8 cellular contexts compared by ENCODE assay signal in the genomic region with DNA sequence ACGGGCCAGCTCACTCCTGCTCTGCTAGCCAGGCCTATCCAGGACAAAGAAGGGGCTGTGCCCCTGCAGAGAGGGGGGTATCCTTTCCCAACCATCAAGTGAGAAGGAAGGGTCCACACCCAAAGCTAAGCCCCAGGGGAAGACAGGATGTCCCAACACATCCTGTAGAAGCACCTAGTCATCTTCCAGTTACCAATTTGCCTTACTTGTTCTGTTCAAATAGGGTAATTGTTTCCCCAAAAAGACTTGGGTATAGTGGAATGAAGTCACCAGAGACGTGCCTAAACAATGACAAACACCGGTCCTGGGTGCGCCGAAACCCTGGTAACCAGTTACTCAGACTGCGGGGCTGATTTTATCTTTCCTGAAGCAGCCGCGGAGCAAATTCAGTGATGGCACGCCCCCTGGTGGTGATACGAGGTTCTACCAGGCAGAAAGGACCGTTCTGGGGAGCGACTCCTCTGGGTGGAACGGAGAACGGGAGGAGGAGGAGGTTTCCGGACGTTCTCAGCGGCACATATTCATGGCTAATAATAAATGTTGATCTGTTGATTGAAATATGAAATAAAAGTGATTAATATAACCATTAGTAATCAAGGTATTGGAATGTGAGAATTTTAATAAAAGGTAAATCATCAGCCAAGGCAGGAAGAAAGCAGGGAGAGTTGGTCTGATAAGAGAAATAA. TPM values are rescaled to one million over a fixed set of nuclear protein-coding genes. Genes with fewer than 3 reads are reported as not detected.
DNase-seq lines count a peak whose midpoint lies in the region; ATAC-seq, FAIRE-seq and TF ChIP-seq lines count a peak whose summit lies in the region.

No MANE protein-coding gene starts in this region.

- peak; percentile 94 for FAIRE-seq in GM12891 (lab: Jason Lieb, UNC)

- H3K27me3 ChIP-seq in heart right ventricle (no peaks in the 10 kb centered on the region), uterus (no peaks in the 10 kb centered on the region)

- H3K9me3 ChIP-seq in heart right ventricle = no peaks in the 10 kb centered on the region
- H3K9me3 ChIP-seq in uterus = no peaks in the 10 kb centered on the region

- peak; percentile 94 to 99 (median 99) for TF ChIP-seq CTCF in heart right ventricle (IDR thresholded peaks at IDR 0.05)
- TF ChIP-seq CTCF in uterus (IDR thresholded peaks at IDR 0.05) = peak; percentile 95 to 97 (median 96)

- intact Hi-C loops in heart right ventricle (cut with DNase I) (loop anchor here in 5 of 10 donors (1.0 to 10.0 kb wide), 5 partner anchors 314 to 568 kb away; partner anchors contain the start of gene FBXO11 (in 1 of the 5)), uterus (cut with DNase I; ENCODE audit: low total_unique reads) (loop anchor here (5.0 kb wide), 1 partner anchor 313 kb away; no protein-coding TSS in a partner anchor)

- 4 to 5% methylated on average over 17 of the region's 17 CpGs for whole genome bisulfite sequencing in heart right ventricle, 2 donors

- H3K27ac ChIP-seq in heart right ventricle (peak overlapping the region in 9 of 10 donors; percentile 16 to 76 (median 44)), uterus (no peak overlapping the region)

- H3K36me3 ChIP-seq in heart right ventricle (no peaks in the 10 kb centered on the region), uterus (no peaks in the 10 kb centered on the region)

- ATAC-seq in HG02885 (IDR thresholded peaks at IDR 0.05; ENCODE audit: poor library complexity, unreplicated experiment) = peak; percentile 84
- ATAC-seq in heart right ventricle = peak; percentile 81 to 98 (median 92)

- DNase-seq in GM12891 (ENCODE audit: insufficient read length, low spot score) (peak; percentile 63), NCI-H1694 (lab: John Stamatoyannopoulos, UW) (peak; percentile 92), T-helper 1 cell (peak; percentile 68 to 90 (median 84)), amniotic epithelial cell (ENCODE audit: low read depth) (peak; percentile 73), heart right ventricle (peak; percentile 88 to 91), putamen (ENCODE audit: low spot score) (peak; percentile 89), uterus (peak; percentile 89)

- no peak for TF ChIP-seq POLR2A in GM12891 (IDR thresholded peaks at IDR 0.05; ENCODE audit: low read depth, low read length)
- no peak for TF ChIP-seq POLR2A in uterus (IDR thresholded peaks at IDR 0.05)

- peaks cover 6 to 28% (median 20%) of the 10 kb centered on the region in 9 donors for H3K4me1 ChIP-seq in heart right ventricle
- peaks cover 4 to 13% of the 10 kb centered on the region in 2 donors for H3K4me1 ChIP-seq in uterus

- H3K4me3 ChIP-seq in heart right ventricle (peak overlapping the region in 6 of 10 donors; percentile 8 to 32 (median 24)), uterus (no peak overlapping the region)

TF ChIP-seq in GM12891, 5 proteins besides CTCF, POLR2A, EP300 and RAD21:
- TF ChIP-seq TAF1 (IDR thresholded peaks at IDR 0.05; ENCODE audit: low read depth, low read length) (no peak), PAX5 (IDR thresholded peaks at IDR 0.05; ENCODE audit: insufficient read depth, low read length, severe bottlenecking) (peak; percentile 44)

RNA-seq across cellular contexts. Expression of gene PPP1R21, which starts 19.9 kb away (rescaled TPM):
- 16.5 TPM for polyA plus RNA-seq in GM12891 (2012; ENCODE audit: low read depth, missing spikeins)
- total RNA-seq in heart right ventricle (10 to 100 TPM in 6 of 10 donors, 1 to 10 TPM in 4; 6.9 to 13.4 (median 10.4) TPM), uterus (100 to 1,000 TPM in 1 of 4 donors, 10 to 100 TPM in 3; 37.3 to 150 (median 53.0) TPM)
- polyA plus RNA-seq in heart right ventricle = 10 to 100 TPM in 1 of 2 donors, 1 to 10 TPM in 1; 9.9 to 24.1 TPM

Comparison
In these comparisons a context has a peak if more than half of its experiments do, and no peak if none do; other contexts are left out.
1. H3K27ac ChIP-seq: peak in heart right ventricle (9 of 10); none in uterus (0 of 2).
2. H3K4me3 ChIP-seq: peak in heart right ventricle (6 of 10); none in uterus (0 of 2).
3. Peak in every context shown above with its lines, with median percentiles within 50 percentile points of each other: DNase-seq.